Comparison of ENCODE assay signal across 8 cellular contexts in the genomic region with DNA sequence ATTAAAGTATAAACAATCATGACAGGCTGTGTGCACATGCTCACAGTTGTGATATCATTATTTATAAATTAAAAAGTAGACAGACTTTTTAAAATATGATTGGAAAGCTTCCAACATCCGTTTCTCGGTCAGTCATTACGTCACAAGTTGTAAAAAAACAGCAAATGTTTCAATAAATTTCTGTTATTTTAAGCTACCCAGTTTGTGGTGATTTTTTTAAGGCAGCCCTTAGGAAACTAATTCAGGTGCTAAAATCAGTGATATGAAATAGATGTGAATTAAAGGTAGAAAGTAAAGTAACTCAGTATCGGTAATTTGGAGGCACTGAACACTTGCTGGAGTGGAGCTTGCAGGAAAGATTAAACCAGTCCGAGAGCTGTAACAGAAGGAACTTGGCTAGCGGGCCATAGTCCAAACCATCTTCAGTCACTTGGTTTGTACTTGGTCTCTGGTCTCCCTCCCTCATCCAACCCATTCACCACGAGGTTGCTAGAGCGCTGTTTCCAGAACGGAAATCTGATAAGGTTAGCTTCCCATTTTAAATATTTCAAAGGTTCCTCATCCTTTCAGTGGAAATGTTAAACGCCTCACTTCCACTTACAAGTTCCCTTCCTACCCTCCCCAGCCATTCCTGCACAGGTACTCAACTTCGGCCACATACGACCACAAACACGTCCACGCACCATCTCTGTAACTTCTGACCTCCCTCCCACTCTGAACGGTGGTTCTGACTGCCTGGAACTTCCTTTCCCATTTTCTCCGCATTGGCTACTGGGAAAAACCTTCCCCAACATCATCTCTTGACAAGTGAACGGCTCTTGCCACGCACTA. TPM values are rescaled to one million over a fixed set of nuclear protein-coding genes. Genes with fewer than 3 reads are reported as not detected.
DNase-seq lines count a peak whose midpoint lies in the region; ATAC-seq, FAIRE-seq and TF ChIP-seq lines count a peak whose summit lies in the region.

No MANE protein-coding gene starts in this region.

- peak; percentile 21 to 52 for DNase-seq in NCI-H524 (lab: John Stamatoyannopoulos, UW)
- no peak for DNase-seq in NCI-H524 treated with DMSO at 0.1 percent for 48 hours (lab: John Stamatoyannopoulos, UW)
- DNase-seq in HAP-1 (ENCODE audit: low spot score in 2 of 2), result peak; percentile 12 to 17
- DNase-seq in NB4 (ENCODE audit: low read depth), result peak; percentile 65
- DNase-seq in cardiac muscle cell (ENCODE audit: low read depth in 1 of 2, low spot score in 1 of 2), result peak in 1 of 2 donors; percentile 65
- peak in 3 of 6 donors; percentile 5 to 23 (median 16) for DNase-seq in pancreas
- DNase-seq in inferior parietal cortex (ENCODE audit: extremely low spot score), result no peak

- H3K4me3 ChIP-seq in HAP-1, result peak overlapping the region; percentile 69
- peak overlapping the region; percentile 83 for H3K4me3 ChIP-seq in NB4 (ENCODE audit: low read depth, low read length)
- peak overlapping the region; percentile 83 for H3K4me3 ChIP-seq in cardiac muscle cell
- peak overlapping the region; percentile 48 to 82 (median 66) for H3K4me3 ChIP-seq in pancreas

- WGBS in pancreas, 2 donors, result 1 to 2% methylated on average over 18 of the region's 18 CpGs

- TF ChIP-seq CTCF in NB4 (IDR thresholded peaks at IDR 0.05; ENCODE audit: low read depth, low read length) (no peak), cardiac muscle cell (IDR thresholded peaks at IDR 0.05; ENCODE audit: low read depth, low read length) (no peak), pancreas (IDR thresholded peaks at IDR 0.05) (no peak)

- FAIRE-seq in pancreas (lab: Jason Lieb, UNC), result peak; percentile 49

- TF ChIP-seq POLR2A in NB4 (IDR thresholded peaks at IDR 0.05; ENCODE audit: extremely low read depth, insufficient read length), result no peak

- peak overlapping the region; percentile 94 for H3K27ac ChIP-seq in cardiac muscle cell
- H3K27ac ChIP-seq in pancreas, result peak overlapping the region; percentile 87 to 99 (median 95)

- peaks cover 16% of the 10 kb centered on the region for H3K36me3 Mint-ChIP-seq in activated naive CD4-positive, alpha-beta T cell treated with anti-CD3 and anti-CD28 coated beads, Interleukin-2, amount 50 U/mL, for 24 hours

- peak overlapping the region; percentile 97 for H3K27ac Mint-ChIP-seq in activated naive CD4-positive, alpha-beta T cell treated with anti-CD3 and anti-CD28 coated beads, Interleukin-2, amount 50 U/mL, for 24 hours

- H3K36me3 ChIP-seq in HAP-1 (replicated peaks) (peaks cover 40% of the 10 kb centered on the region), cardiac muscle cell (peaks cover 23% of the 10 kb centered on the region), pancreas (peaks cover 0 to 14% (median 0%) of the 10 kb centered on the region in 3 donors)

- peak overlapping the region; percentile 93 for H3K4me3 Mint-ChIP-seq in activated naive CD4-positive, alpha-beta T cell treated with anti-CD3 and anti-CD28 coated beads, Interleukin-2, amount 50 U/mL, for 24 hours

- peak; percentile 34 to 58 (median 44) for ATAC-seq in pancreas

- H3K27me3 ChIP-seq in HAP-1 (ENCODE audit: low read depth) (no peaks in the 10 kb centered on the region), cardiac muscle cell (no peaks in the 10 kb centered on the region), pancreas (no peaks in the 10 kb centered on the region)

- intact Hi-C loops in pancreas (cut with DNase I), result no loop called here

- H3K9me3 ChIP-seq in HAP-1, result no peaks in the 10 kb centered on the region
- no peaks in the 10 kb centered on the region for H3K9me3 ChIP-seq in cardiac muscle cell (ENCODE audit: low read depth)
- H3K9me3 ChIP-seq in pancreas, result no peaks in the 10 kb centered on the region

- H3K4me1 Mint-ChIP-seq in activated naive CD4-positive, alpha-beta T cell treated with anti-CD3 and anti-CD28 coated beads, Interleukin-2, amount 50 U/mL, for 24 hours, result peaks cover 52% of the 10 kb centered on the region

- in situ Hi-C loops in HAP-1 (cut with MboI; ENCODE audit: low sequenced_read_pairs), result loop anchor here (10.0 kb wide), 1 partner anchor 1263 kb away; no protein-coding TSS in a partner anchor

- no peaks in the 10 kb centered on the region for H3K27me3 Mint-ChIP-seq in activated naive CD4-positive, alpha-beta T cell treated with anti-CD3 and anti-CD28 coated beads, Interleukin-2, amount 50 U/mL, for 24 hours

- H3K4me1 ChIP-seq in HAP-1 (peaks cover 19% of the 10 kb centered on the region), cardiac muscle cell (ENCODE audit: low read depth) (no peaks in the 10 kb centered on the region), pancreas (peaks cover 8 to 13% (median 10%) of the 10 kb centered on the region in 3 donors)

- no peaks in the 10 kb centered on the region for H3K9me3 Mint-ChIP-seq in activated naive CD4-positive, alpha-beta T cell treated with anti-CD3 and anti-CD28 coated beads, Interleukin-2, amount 50 U/mL, for 24 hours

RNA-seq across cellular contexts. Expression of a gene that starts 0.9 kb away (rescaled TPM):
- 50.9 and 72.2 TPM in 2 replicates for total RNA-seq in cardiac muscle cell
- 37.6 and 64.7 TPM in 2 replicates for polyA plus RNA-seq in cardiac muscle cell
- 10 to 100 TPM; 16.9 to 24.7 (median 20.0) TPM for total RNA-seq in pancreas
- 10 to 100 TPM; 25.9 to 29.7 TPM for polyA plus RNA-seq in pancreas

Comparison
In these comparisons a context has a peak if more than half of its experiments do, and no peak if none do; other contexts are left out.
1. DNase-seq: peak in NCI-H524 (2 of 2), HAP-1 (2 of 2) and NB4 (single experiment); none in NCI-H524 treated with DMSO at 0.1 percent for 48 hours (single experiment) and inferior parietal cortex (single experiment).
2. Peak in every context shown above with its lines, with median percentiles within 50 percentile points of each other: H3K4me3 ChIP-seq.